ENCODE assay signal across 33 cellular contexts in genomic region chr1:43001434-43001833, GRCh38.
"Had no signal": no experiment of that assay in that cellular context is flagged by ENCODE, and none has a peak within 500 bp of the region (broad histone marks: within the 10 kb centered on the region; RNA-seq: fewer than 3 reads in every experiment).

No MANE protein-coding gene starts in this region.

- H3K27me3 ChIP-seq: MG63 had no signal

- H3K4me3 ChIP-seq: MG63 had no signal

- DNase-seq: Karpas-422, Kasumi-1, MG63, MV-4-11, NCI-H1048, NCI-H1092, NCI-H1092 treated with DMSO at 0.1 percent for 48 hours, NCI-H1105, NCI-H1105 treated with DMSO at 0.1 percent for 48 hours, NCI-H1417, NCI-H1417 treated with DMSO at 0.1 percent for 48 hours, NCI-H1436, NCI-H1436 treated with DMSO at 0.1 percent for 48 hours, NCI-H146, NCI-H1694, NCI-H1694 treated with DMSO at 0.1 percent for 48 hours, NCI-H187, NCI-H187 treated with DMSO at 0.1 percent for 48 hours, NCI-H1930, NCI-H2029, NCI-H2029 treated with DMSO at 0.1 percent for 48 hours, NCI-H2081, NCI-H2081 treated with DMSO at 0.1 percent for 48 hours, NCI-H2171, NCI-H2171 treated with DMSO at 0.1 percent for 48 hours, NCI-H2227 treated with DMSO at 0.1 percent for 48 hours, NCI-H226, NCI-H345, NCI-H446, NCI-H446 treated with DMSO at 0.1 percent for 48 hours, NCI-H510A, NCI-H510A treated with DMSO at 0.1 percent for 48 hours, NCI-H524 had no signal

- H3K36me3 ChIP-seq: MG63 had no signal

- H3K9me3 ChIP-seq: MG63 had no signal
